10 cellular contexts compared by ENCODE assay signal in genomic region chr14:36781897-36782296, GRCh38.
A peak's percentile ranks its signal among the peaks of the same experiment; 100 is the strongest.
ATAC-seq and TF ChIP-seq lines count a peak whose summit lies in the region.
"Had no signal": no experiment of that assay in that cellular context is flagged by ENCODE, and none has a peak within 500 bp of the region (broad histone marks: within the 10 kb centered on the region; RNA-seq: fewer than 3 reads in every experiment).

No MANE protein-coding gene starts in this region.

- no peaks in the 10 kb centered on the region for H3K9me3 ChIP-seq in HEK293 (ENCODE audit: control insufficient read depth, insufficient read depth, low read depth, low read length)
- H3K9me3 ChIP-seq: A549, BE2C, Caco-2 had no signal

- CTCF ChIA-PET in HEK293 (lab: Yijun Ruan, JAX), result no interaction called here

- POLR2A ChIA-PET in HEK293 (lab: Yijun Ruan, JAX), result no interaction called here

- TF ChIP-seq CTCF in HEK293 (tag by site-specific recombination; IDR thresholded peaks at IDR 0.05), result no peak

- no peak overlapping the region for H3K27ac ChIP-seq in HEK293 (ENCODE audit: extremely low read depth, low read depth, low read length)
- H3K27ac ChIP-seq: 22Rv1; A549; BLaER1; BLaER1 treated with 17β-estradiol and CSF1 and Interleukin-3, amounts not matched to agents 10 nM and 100 nM; C4-2B had no signal

- no peaks in the 10 kb centered on the region; a peak in 1 of 3 replicates for H3K36me3 ChIP-seq in HEK293 (ENCODE audit: control insufficient read depth in 2 of 2, insufficient read depth in 1 of 2, low read length in 2 of 2)
- H3K36me3 ChIP-seq: BE2C; BLaER1; BLaER1 treated with 17β-estradiol and CSF1 and Interleukin-3, amounts not matched to agents 10 nM and 100 nM had no signal

- H3K4me3 ChIP-seq in HEK293 (ENCODE audit: low read depth, low read length), result no peak overlapping the region
- H3K4me3 ChIP-seq: A549; BLaER1; BLaER1 treated with 17β-estradiol and CSF1 and Interleukin-3, amounts not matched to agents 10 nM and 100 nM had no signal

- H3K4me1 ChIP-seq in HEK293 (ENCODE audit: control insufficient read depth, insufficient read depth, low read length), result peaks cover 4% of the 10 kb centered on the region
- H3K4me1 ChIP-seq: A549; BE2C; BLaER1; BLaER1 treated with 17β-estradiol and CSF1 and Interleukin-3, amounts not matched to agents 10 nM and 100 nM; Caco-2 had no signal

- ATAC-seq in HG03571 (IDR thresholded peaks at IDR 0.05; ENCODE audit: unreplicated experiment), result no peak
- ATAC-seq: A549; CD8-positive, alpha-beta T cell had no signal

TF ChIP-seq in HEK293, 187 proteins besides CTCF, POLR2A, EP300 and RAD21:
- TF ChIP-seq ZNF791 (tag by site-specific recombination; IDR thresholded peaks at IDR 0.05), result peak; percentile 97
- TF ChIP-seq ZNF223 (tag by site-specific recombination; IDR thresholded peaks at IDR 0.05), result no peak
